35 cellular contexts compared by ENCODE assay signal in genomic region chr4:158319880-158320279, GRCh38.
DNase-seq lines count a peak whose midpoint lies in the region; ATAC-seq and TF ChIP-seq lines count a peak whose summit lies in the region.
"Had no signal": no experiment of that assay in that cellular context is flagged by ENCODE, and none has a peak within 500 bp of the region (broad histone marks: within the 10 kb centered on the region; RNA-seq: fewer than 3 reads in every experiment).

No MANE protein-coding gene starts in this region.

- peaks cover 9% of the 10 kb centered on the region for H3K36me3 Mint-ChIP-seq in MCF 10A (ENCODE audit: insufficient read depth, unreplicated experiment)
- H3K36me3 Mint-ChIP-seq in stimulated activated effector memory CD8-positive, alpha-beta T cell treated with anti-CD3 and anti-CD28 coated beads, Interleukin-12 subunit alpha, Interleukin-12 subunit beta, amount 100 ng/mL, for 72 hours: no peaks in the 10 kb centered on the region
- H3K36me3 Mint-ChIP-seq in GM23338 (ENCODE audit: low read depth): no peaks in the 10 kb centered on the region
- H3K36me3 Mint-ChIP-seq: CD14-positive monocyte; CD4-positive, alpha-beta memory T cell; CD4-positive, CD25-positive, alpha-beta regulatory T cell; CD8-positive, alpha-beta memory T cell; CD8-positive, alpha-beta T cell had no signal

- no peak overlapping the region for H4K12ac ChIP-seq in trophoblast cell (ENCODE audit: low read depth, low read length)

- no peak overlapping the region for H3K23ac ChIP-seq in neuronal stem cell (ENCODE audit: low read depth, low read length, poor library complexity)
- H3K23ac ChIP-seq in trophoblast cell (ENCODE audit: low read length): no peak overlapping the region

- H4K91ac ChIP-seq in neuronal stem cell (ENCODE audit: low read depth, low read length, poor library complexity) (no peak overlapping the region), trophoblast cell (ENCODE audit: low read depth, low read length) (no peak overlapping the region)

- H4K8ac ChIP-seq in neuronal stem cell (ENCODE audit: low read depth, low read length) (no peak overlapping the region), trophoblast cell (ENCODE audit: low read depth, low read length) (no peak overlapping the region)

- H3K4me1 ChIP-seq in mammary epithelial cell (ENCODE audit: insufficient read depth, low read length): peaks cover 9% of the 10 kb centered on the region
- no peaks in the 10 kb centered on the region for H3K4me1 ChIP-seq in neuronal stem cell (ENCODE audit: control insufficient read depth in 2 of 2, insufficient read depth in 1 of 2, low read depth in 1 of 2, low read length in 2 of 2)
- no peaks in the 10 kb centered on the region for H3K4me1 ChIP-seq in trophoblast cell (ENCODE audit: control insufficient read depth in 1 of 2, insufficient read depth in 2 of 2, low read length in 2 of 2)
- H3K4me1 ChIP-seq in A673 (ENCODE audit: insufficient read depth, low read length, poor library complexity, severe bottlenecking): no peaks in the 10 kb centered on the region
- H3K4me1 ChIP-seq in GM23338 (ENCODE audit: insufficient read depth): no peaks in the 10 kb centered on the region
- no peaks in the 10 kb centered on the region for H3K4me1 ChIP-seq in testis
- H3K4me1 ChIP-seq: BE2C; BLaER1; BLaER1 treated with 17β-estradiol and CSF1 and Interleukin-3, amounts not matched to agents 10 nM and 100 nM had no signal

- H3K4me3 ChIP-seq in mammary epithelial cell (replicated peaks in 1 of 3; ENCODE audit: insufficient read depth in 1 of 3, low read depth in 2 of 3, low read length in 3 of 3): no peak overlapping the region
- H3K4me3 ChIP-seq in neuronal stem cell (ENCODE audit: low read length in 2 of 2): no peak overlapping the region
- no peak overlapping the region for H3K4me3 ChIP-seq in trophoblast cell (ENCODE audit: low read depth, low read length)
- H3K4me3 ChIP-seq in A673 (ENCODE audit: low read depth, low read length, poor library complexity, severe bottlenecking): no peak overlapping the region
- no peak overlapping the region for H3K4me3 ChIP-seq in GM23338
- no peak overlapping the region for H3K4me3 ChIP-seq in testis
- H3K4me3 ChIP-seq: A549; BLaER1; BLaER1 treated with 17β-estradiol and CSF1 and Interleukin-3, amounts not matched to agents 10 nM and 100 nM had no signal

- H3K9me3 ChIP-seq in mammary epithelial cell (replicated peaks; ENCODE audit: insufficient read depth, low read length) (no peaks in the 10 kb centered on the region), neuronal stem cell (replicated peaks in 1 of 2; ENCODE audit: control insufficient read depth in 2 of 2, insufficient read depth in 1 of 2, low read depth in 1 of 2, low read length in 2 of 2) (no peaks in the 10 kb centered on the region), trophoblast cell (ENCODE audit: insufficient read depth, low read depth, low read length) (peaks cover 2% of the 10 kb centered on the region), A673 (ENCODE audit: low read depth, low read length, poor library complexity, severe bottlenecking) (no peaks in the 10 kb centered on the region), testis (no peaks in the 10 kb centered on the region)
- H3K9me3 ChIP-seq: A549; BE2C; BLaER1; BLaER1 treated with 17β-estradiol and CSF1 and Interleukin-3, amounts not matched to agents 10 nM and 100 nM; Caco-2 had no signal

- H3K79me2 ChIP-seq in mammary epithelial cell (ENCODE audit: insufficient read depth, low read length): no peaks in the 10 kb centered on the region
- no peaks in the 10 kb centered on the region for H3K79me2 ChIP-seq in trophoblast cell (ENCODE audit: control insufficient read depth, insufficient read depth, low read length, poor library complexity)
- no peaks in the 10 kb centered on the region for H3K79me2 ChIP-seq in GM23338 (replicated peaks; ENCODE audit: insufficient read depth)

- H3K9me2 ChIP-seq in GM23338 (ENCODE audit: insufficient read depth): no peaks in the 10 kb centered on the region

- in situ Hi-C loops in mammary epithelial cell (cut with MboI; ENCODE audit: low sequenced_read_pairs in 2 of 2): no loop called here

- no peak overlapping the region for H3K14ac ChIP-seq in neuronal stem cell (ENCODE audit: low read length)
- H3K14ac ChIP-seq in trophoblast cell (ENCODE audit: low read length): no peak overlapping the region

- no peak overlapping the region for H3K27ac ChIP-seq in mammary epithelial cell (ENCODE audit: insufficient read depth, low read depth, low read length)
- no peak overlapping the region for H3K27ac ChIP-seq in neuronal stem cell (replicated peaks; ENCODE audit: low read length)
- no peak overlapping the region for H3K27ac ChIP-seq in trophoblast cell (ENCODE audit: low read depth, low read length)
- H3K27ac ChIP-seq in A673 (ENCODE audit: low read depth, low read length, poor library complexity, severe bottlenecking): no peak overlapping the region
- no peak overlapping the region for H3K27ac ChIP-seq in GM23338 (ENCODE audit: low read depth)
- no peak overlapping the region for H3K27ac ChIP-seq in testis
- H3K27ac ChIP-seq: 22Rv1; A549; BLaER1; BLaER1 treated with 17β-estradiol and CSF1 and Interleukin-3, amounts not matched to agents 10 nM and 100 nM; C4-2B had no signal

- 89% methylated on average over 5 of the region's 7 CpGs for WGBS in mammary epithelial cell (ENCODE audit: low coverage, missing lambda C conversion rate)
- WGBS in neuronal stem cell (ENCODE audit: extremely low coverage in 2 of 2, insufficient read length in 2 of 2, insufficient replicate concordance in 1 of 2), 2 donors: no CpG with 5 or more reads among the region's 7 CpGs
- no CpG with 5 or more reads among the region's 7 CpGs for WGBS in trophoblast cell (ENCODE audit: extremely low coverage, insufficient coverage, insufficient read length)
- WGBS in testis, 2 donors: 87 to 93% methylated on average over 6 to 7 of the region's 7 CpGs

- H2AFZ ChIP-seq in mammary epithelial cell (ENCODE audit: low read depth, low read length): no peak overlapping the region
- H2AFZ ChIP-seq in neuronal stem cell (ENCODE audit: low read length): no peak overlapping the region
- H2AFZ ChIP-seq in trophoblast cell (ENCODE audit: insufficient read depth, low read length, poor library complexity): no peak overlapping the region
- no peak overlapping the region for H2AFZ ChIP-seq in GM23338

- H4K20me1 ChIP-seq in mammary epithelial cell (ENCODE audit: insufficient read depth, low read length) (no peaks in the 10 kb centered on the region), GM23338 (replicated peaks; ENCODE audit: insufficient read depth) (no peaks in the 10 kb centered on the region)
- H4K20me1 ChIP-seq: BLaER1; BLaER1 treated with 17β-estradiol and CSF1 and Interleukin-3, amounts not matched to agents 10 nM and 100 nM had no signal

- H3K4me3 Mint-ChIP-seq in MCF 10A (ENCODE audit: unreplicated experiment) (no peak overlapping the region), GM23338 (no peak overlapping the region)
- no peak overlapping the region for H3K4me3 Mint-ChIP-seq in stimulated activated effector memory CD8-positive, alpha-beta T cell treated with anti-CD3 and anti-CD28 coated beads, Interleukin-12 subunit alpha, Interleukin-12 subunit beta, amount 100 ng/mL, for 72 hours
- H3K4me3 Mint-ChIP-seq: B cell; CD14-positive monocyte; CD4-positive, alpha-beta memory T cell; CD4-positive, alpha-beta T cell; CD4-positive, CD25-positive, alpha-beta regulatory T cell; CD8-positive, alpha-beta memory T cell; CD8-positive, alpha-beta T cell had no signal

- TF ChIP-seq CTCF in MCF 10A (IDR thresholded peaks at IDR 0.05; ENCODE audit: unreplicated experiment) (no peak), mammary epithelial cell (conservative IDR thresholded peaks at IDR 0.05 in 1 of 2, IDR thresholded peaks at IDR 0.05 in 1 of 2; ENCODE audit: extremely low read depth in 1 of 2, insufficient read depth in 1 of 2, low read depth in 1 of 2, low read length in 2 of 2) (no peak), A673 (conservative IDR thresholded peaks at IDR 0.05; ENCODE audit: low read depth, low read length) (no peak), GM23338 (conservative IDR thresholded peaks at IDR 0.05; ENCODE audit: low read depth in 2 of 2) (no peak), testis (IDR thresholded peaks at IDR 0.05) (no peak)

- H3K18ac ChIP-seq in neuronal stem cell (ENCODE audit: low read length) (peak overlapping the region; percentile 57), trophoblast cell (ENCODE audit: low read length) (no peak overlapping the region)

- H2BK120ac ChIP-seq in neuronal stem cell (ENCODE audit: low read depth, low read length) (no peak overlapping the region), trophoblast cell (ENCODE audit: insufficient read depth, low read length, poor library complexity) (no peak overlapping the region)

- no peak overlapping the region for H3K9ac ChIP-seq in mammary epithelial cell (ENCODE audit: insufficient read depth, low read length)
- H3K9ac ChIP-seq in neuronal stem cell (ENCODE audit: low read depth, low read length, poor library complexity): no peak overlapping the region
- peak overlapping the region; percentile 25 for H3K9ac ChIP-seq in trophoblast cell (ENCODE audit: low read length)
- H3K9ac ChIP-seq: BLaER1; BLaER1 treated with 17β-estradiol and CSF1 and Interleukin-3, amounts not matched to agents 10 nM and 100 nM had no signal

- H3K79me1 ChIP-seq in neuronal stem cell (ENCODE audit: low read depth, low read length) (no peaks in the 10 kb centered on the region), trophoblast cell (ENCODE audit: low read length) (no peaks in the 10 kb centered on the region)

- DNase-seq in MCF 10A (ENCODE audit: unreplicated experiment) (no peak), mammary epithelial cell (no peak), neuronal stem cell (ENCODE audit: low spot score) (no peak), trophoblast cell (no peak), A673 (ENCODE audit: low spot score) (no peak), GM23338 (ENCODE audit: low spot score) (no peak), testis (no peak)
- no peak for DNase-seq in stimulated activated effector memory CD8-positive, alpha-beta T cell treated with anti-CD3 and anti-CD28 coated beads, Interleukin-12 subunit alpha, Interleukin-12 subunit beta, amount 100 ng/mL, for 72 hours (ENCODE audit: low spot score in 2 of 2)
- DNase-seq: 8988T; ACHN; AML-193; BE2C; C1 segment of cervical spinal cord; Caco-2; Calu3; CD4-positive, alpha-beta memory T cell; CD4-positive, alpha-beta T cell; CD4-positive, CD25-positive, alpha-beta regulatory T cell; CD8-positive, alpha-beta memory T cell; CD8-positive, alpha-beta T cell; COR-L47; DMS 273 treated with DMSO at 0.1 percent for 48 hours; DMS153; DMS53; DMS79; DMS79 treated with DMSO at 0.1 percent for 48 hours; DND-41; EL had no signal

- H3K27me3 Mint-ChIP-seq in MCF 10A (ENCODE audit: insufficient read depth, unreplicated experiment): no peaks in the 10 kb centered on the region
- H3K27me3 Mint-ChIP-seq in GM23338 (ENCODE audit: insufficient read depth, low read depth, poor library complexity): no peaks in the 10 kb centered on the region
- H3K27me3 Mint-ChIP-seq: B cell; CD4-positive, alpha-beta T cell; CD4-positive, CD25-positive, alpha-beta regulatory T cell; CD8-positive, alpha-beta memory T cell had no signal

- H2BK12ac ChIP-seq in neuronal stem cell (ENCODE audit: low read length) (no peak overlapping the region), trophoblast cell (ENCODE audit: low read length) (no peak overlapping the region)

- H3K4me1 Mint-ChIP-seq in MCF 10A (ENCODE audit: insufficient read depth, unreplicated experiment): peaks cover 35% of the 10 kb centered on the region
- H3K4me1 Mint-ChIP-seq in stimulated activated effector memory CD8-positive, alpha-beta T cell treated with anti-CD3 and anti-CD28 coated beads, Interleukin-12 subunit alpha, Interleukin-12 subunit beta, amount 100 ng/mL, for 72 hours: no peaks in the 10 kb centered on the region
- no peaks in the 10 kb centered on the region for H3K4me1 Mint-ChIP-seq in GM23338
- H3K4me1 Mint-ChIP-seq: B cell; CD14-positive monocyte; CD4-positive, alpha-beta memory T cell; CD4-positive, CD25-positive, alpha-beta regulatory T cell; CD8-positive, alpha-beta memory T cell had no signal

- dilution Hi-C loops in mammary epithelial cell (cut with HindIII; ENCODE audit: low sequenced_read_pairs): no loop called here

- no peaks in the 10 kb centered on the region for H3K27me3 ChIP-seq in mammary epithelial cell (ENCODE audit: insufficient read depth, low read length)
- no peaks in the 10 kb centered on the region for H3K27me3 ChIP-seq in neuronal stem cell (ENCODE audit: control insufficient read depth in 3 of 3, insufficient read depth in 3 of 3, low read depth in 1 of 3, low read length in 3 of 3)
- no peaks in the 10 kb centered on the region for H3K27me3 ChIP-seq in trophoblast cell (ENCODE audit: insufficient read depth, low read length)
- no peaks in the 10 kb centered on the region for H3K27me3 ChIP-seq in A673 (replicated peaks; ENCODE audit: insufficient read depth, low read depth, low read length, poor library complexity)
- no peaks in the 10 kb centered on the region for H3K27me3 ChIP-seq in GM23338 (ENCODE audit: insufficient read depth)
- no peaks in the 10 kb centered on the region for H3K27me3 ChIP-seq in testis
- H3K27me3 ChIP-seq: BE2C; BLaER1; BLaER1 treated with 17β-estradiol and CSF1 and Interleukin-3, amounts not matched to agents 10 nM and 100 nM had no signal

- H3F3A ChIP-seq in GM23338 (replicated peaks; ENCODE audit: low read depth): no peaks in the 10 kb centered on the region

- H3K9me3 Mint-ChIP-seq in MCF 10A (ENCODE audit: unreplicated experiment) (peaks cover 16% of the 10 kb centered on the region), GM23338 (peaks cover 8% of the 10 kb centered on the region; the same call in 2 of the 3 replicates)
- no peaks in the 10 kb centered on the region for H3K9me3 Mint-ChIP-seq in stimulated activated effector memory CD8-positive, alpha-beta T cell treated with anti-CD3 and anti-CD28 coated beads, Interleukin-12 subunit alpha, Interleukin-12 subunit beta, amount 100 ng/mL, for 72 hours
- H3K9me3 Mint-ChIP-seq: CD8-positive, alpha-beta T cell had no signal

- CTCF ChIA-PET in MCF 10A (lab: Yijun Ruan, JAX): interaction anchor here (1.0 kb wide), 1 partner anchor 59 kb away, joined by 4 read pairs; no protein-coding TSS in a partner anchor
- CTCF ChIA-PET in mammary epithelial cell (lab: Charles Lee; ENCODE audit: low non-redundant PET): no interaction called here
- CTCF ChIA-PET in A673 (lab: Charles Lee): no interaction called here

- TF ChIP-seq POLR2A in testis (IDR thresholded peaks at IDR 0.05): no peak

- no peak overlapping the region for H3K4me2 ChIP-seq in mammary epithelial cell (ENCODE audit: insufficient read depth, low read depth, low read length)
- no peak overlapping the region for H3K4me2 ChIP-seq in neuronal stem cell (ENCODE audit: insufficient read depth, low read length, poor library complexity, severe bottlenecking)
- H3K4me2 ChIP-seq in trophoblast cell (ENCODE audit: low read length): no peak overlapping the region
- H3K4me2 ChIP-seq in GM23338: no peak overlapping the region
- H3K4me2 ChIP-seq: A549; BLaER1; BLaER1 treated with 17β-estradiol and CSF1 and Interleukin-3, amounts not matched to agents 10 nM and 100 nM had no signal

- peak; percentile 26 for ATAC-seq in stimulated activated effector memory CD8-positive, alpha-beta T cell treated with anti-CD3 and anti-CD28 coated beads, Interleukin-12 subunit alpha, Interleukin-12 subunit beta, amount 100 ng/mL, for 72 hours
- no peak for ATAC-seq in GM23338
- ATAC-seq: A549; CD8-positive, alpha-beta T cell had no signal

- POLR2A ChIA-PET in MCF 10A (lab: Yijun Ruan, JAX) (interaction anchor here (1.6 to 1.9 kb wide), 2 partner anchors 16 to 17 kb away, joined by 4 to 5 read pairs; no protein-coding TSS in a partner anchor), A673 (lab: Charles Lee; ENCODE audit: low non-redundant PET) (no interaction called here)

- no peak overlapping the region for H2BK5ac ChIP-seq in neuronal stem cell (ENCODE audit: low read length)
- no peak overlapping the region for H2BK5ac ChIP-seq in trophoblast cell (ENCODE audit: low read depth, low read length, poor library complexity)

- intact Hi-C loops in MCF 10A (cut with micrococcal nuclease): no loop called here
- intact Hi-C loops in mammary epithelial cell (cut with micrococcal nuclease): no loop called here
- intact Hi-C loops in A673 (cut with micrococcal nuclease; ENCODE audit: unreplicated experiment): no loop called here
- intact Hi-C loops in testis (cut with DNase I; ENCODE audit: low total_unique reads): no loop called here

- H3K27ac Mint-ChIP-seq in MCF 10A (ENCODE audit: low read depth, unreplicated experiment) (peak overlapping the region; percentile 68), GM23338 (no peak overlapping the region)
- H3K27ac Mint-ChIP-seq in stimulated activated effector memory CD8-positive, alpha-beta T cell treated with anti-CD3 and anti-CD28 coated beads, Interleukin-12 subunit alpha, Interleukin-12 subunit beta, amount 100 ng/mL, for 72 hours: no peak overlapping the region
- H3K27ac Mint-ChIP-seq: B cell; CD4-positive, alpha-beta memory T cell; CD4-positive, alpha-beta T cell; CD4-positive, CD25-positive, alpha-beta regulatory T cell; CD8-positive, alpha-beta memory T cell; CD8-positive, alpha-beta T cell had no signal

- H3K4ac ChIP-seq in neuronal stem cell (ENCODE audit: low read length) (no peak overlapping the region), trophoblast cell (ENCODE audit: low read depth, low read length) (no peak overlapping the region)

- H2AK5ac ChIP-seq in neuronal stem cell (ENCODE audit: low read depth, low read length) (no peak overlapping the region), trophoblast cell (ENCODE audit: low read length) (no peak overlapping the region)

- BruUV-seq in MCF 10A (replicated peaks; lab: Mats Ljungman, UMichigan): no TSS peak
- BruUV-seq in mammary epithelial cell (replicated peaks; lab: Mats Ljungman, UMichigan): no TSS peak
- no TSS peak for BruUV-seq in A673 (replicated peaks; lab: Mats Ljungman, UMichigan)

- no peak overlapping the region for H2BK15ac ChIP-seq in neuronal stem cell (ENCODE audit: low read length)

- H3K36me3 ChIP-seq in mammary epithelial cell (ENCODE audit: insufficient read depth, low read length) (no peaks in the 10 kb centered on the region), neuronal stem cell (replicated peaks in 1 of 2; ENCODE audit: control insufficient read depth in 2 of 2, insufficient read depth in 2 of 2, low read length in 2 of 2) (no peaks in the 10 kb centered on the region), trophoblast cell (ENCODE audit: control insufficient read depth in 1 of 2, insufficient read depth in 2 of 2, low read length in 2 of 2) (no peaks in the 10 kb centered on the region), A673 (ENCODE audit: insufficient read depth, low read length, poor library complexity, severe bottlenecking) (no peaks in the 10 kb centered on the region), GM23338 (ENCODE audit: insufficient read depth) (no peaks in the 10 kb centered on the region), testis (ENCODE audit: low read depth, missing control alignments) (no peaks in the 10 kb centered on the region)
- H3K36me3 ChIP-seq: BE2C; BLaER1; BLaER1 treated with 17β-estradiol and CSF1 and Interleukin-3, amounts not matched to agents 10 nM and 100 nM had no signal
